8 cellular contexts compared by ENCODE assay signal in genomic region chr14:77616133-77616453, GRCh38. TPM values are rescaled to one million over a fixed set of nuclear protein-coding genes. Genes with fewer than 3 reads are reported as not detected.
A peak's percentile ranks its signal among the peaks of the same experiment; 100 is the strongest.
DNase-seq lines count a peak whose midpoint lies in the region; ATAC-seq, FAIRE-seq and TF ChIP-seq lines count a peak whose summit lies in the region.

No MANE protein-coding gene starts in this region.

- peaks cover 20% of the 10 kb centered on the region for H4K20me1 ChIP-seq in PC-3 (ENCODE audit: low read length)
- H4K20me1 ChIP-seq in endothelial cell of umbilical vein (replicated peaks; ENCODE audit: control insufficient read depth, extremely low read depth, insufficient read depth, low read length) = no peaks in the 10 kb centered on the region

- peaks cover 45% of the 10 kb centered on the region for H3K79me2 ChIP-seq in ACC112 (ENCODE audit: control insufficient read depth, insufficient read depth, low read length, unreplicated experiment)
- peaks cover 53% of the 10 kb centered on the region for H3K79me2 ChIP-seq in PC-3 (ENCODE audit: low read length)
- peaks cover 49% of the 10 kb centered on the region for H3K79me2 ChIP-seq in endothelial cell of umbilical vein (ENCODE audit: control insufficient read depth, insufficient read depth, low read length)

- CTCF ChIA-PET in PC-3 (lab: Charles Lee) (no interaction called here), endothelial cell of umbilical vein (lab: Charles Lee) (interaction anchor here (1.0 kb wide), 1 partner anchor 8 kb away, joined by 3 read pairs; no protein-coding TSS in a partner anchor)

- dilution Hi-C loops in endothelial cell of umbilical vein (cut with MboI; ENCODE audit: extremely low pct_ligation_motif_present, low sequenced_read_pairs) = no loop called here

- H3K36me3 ChIP-seq in ACC112 (ENCODE audit: insufficient read depth, low read length) = 0 out of 2 replicates have a peak, but pooled peaks cover 2% of the 10 kb centered on the region
- H3K36me3 ChIP-seq in PC-3 (ENCODE audit: low read depth, low read length) = no peaks in the 10 kb centered on the region
- no peaks in the 10 kb centered on the region for H3K36me3 ChIP-seq in endothelial cell of umbilical vein (ENCODE audit: control insufficient read depth in 2 of 2, extremely low read depth in 1 of 2, insufficient read depth in 2 of 2, low read length in 2 of 2)

- H3K4me3 ChIP-seq in ACC112 (ENCODE audit: low read depth, low read length) (peak overlapping the region; percentile 99), PC-3 (ENCODE audit: low read length) (peak overlapping the region; percentile 97), endothelial cell of umbilical vein (replicated peaks in 1 of 3; ENCODE audit: insufficient read depth in 1 of 3, low read depth in 1 of 3, low read length in 3 of 3) (peak overlapping the region; percentile 86 to 94 (median 90))

- H2AFZ ChIP-seq in ACC112 (ENCODE audit: low read length, unreplicated experiment) (peak overlapping the region; percentile 91), PC-3 (ENCODE audit: low read length) (peak overlapping the region; percentile 56; the same call in 1 of the 2 replicates), endothelial cell of umbilical vein (ENCODE audit: low read depth, low read length) (peak overlapping the region; percentile 81)

- H3K36me3 Mint-ChIP-seq in osteocyte (ENCODE audit: unreplicated experiment) = peaks cover 10% of the 10 kb centered on the region

- no peaks in the 10 kb centered on the region for H3K9me3 ChIP-seq in PC-3 (ENCODE audit: low read length)
- H3K9me3 ChIP-seq in endothelial cell of umbilical vein (replicated peaks; ENCODE audit: control insufficient read depth, insufficient read depth, low read length) = no peaks in the 10 kb centered on the region

- H3K27me3 ChIP-seq in ACC112 (ENCODE audit: insufficient read depth, low read length) (no peaks in the 10 kb centered on the region), PC-3 (ENCODE audit: low read length) (no peaks in the 10 kb centered on the region), endothelial cell of umbilical vein (ENCODE audit: control insufficient read depth in 2 of 2, insufficient read depth in 2 of 2, low read length in 2 of 2) (peaks cover 0 to 4% of the 10 kb centered on the region in 2 experiments)

- peaks cover 40% of the 10 kb centered on the region for H3K4me1 Mint-ChIP-seq in osteocyte (ENCODE audit: unreplicated experiment)

- H3K9ac ChIP-seq in PC-3 (ENCODE audit: low read length) (peak overlapping the region; percentile 85), endothelial cell of umbilical vein (replicated peaks; ENCODE audit: extremely low read depth, insufficient read depth, low read length) (peak overlapping the region; percentile 87)

- ATAC-seq in GM21367 (IDR thresholded peaks at IDR 0.05; ENCODE audit: unreplicated experiment) = peak; percentile 12
- peak; percentile 7 for ATAC-seq in PC-3

- POLR2A ChIA-PET in PC-3 (lab: Charles Lee; ENCODE audit: unreplicated experiment) = no interaction called here
- POLR2A ChIA-PET in endothelial cell of umbilical vein (lab: Charles Lee) = no interaction called here

- no peak overlapping the region; the same call in 1 of the 2 replicates for H3K27ac ChIP-seq in ACC112 (ENCODE audit: low read depth, low read length)
- peak overlapping the region; percentile 45 for H3K27ac ChIP-seq in PC-3 (ENCODE audit: low read length)
- peak overlapping the region; percentile 14 for H3K27ac ChIP-seq in endothelial cell of umbilical vein (ENCODE audit: insufficient read depth, low read depth, low read length)

- peak overlapping the region; percentile 92 for H3K4me3 Mint-ChIP-seq in osteocyte (ENCODE audit: unreplicated experiment)

- no peaks in the 10 kb centered on the region for H3K9me1 ChIP-seq in endothelial cell of umbilical vein (replicated peaks; ENCODE audit: control insufficient read depth, extremely low read depth, insufficient read depth, low read length)

- FAIRE-seq in endothelial cell of umbilical vein (lab: Jason Lieb, UNC) = no peak

- BruUV-seq in PC-3 (replicated peaks; lab: Mats Ljungman, UMichigan) = no TSS peak
- no TSS peak for BruUV-seq in endothelial cell of umbilical vein (replicated peaks; lab: Mats Ljungman, UMichigan)

- no peaks in the 10 kb centered on the region for H3F3A ChIP-seq in PC-3 (ENCODE audit: low read length, unreplicated experiment)

- no peak for DNase-seq in PC-3
- no peak for DNase-seq in endothelial cell of umbilical vein (ENCODE audit: low read depth, low spot score)
- peak; percentile 85 for DNase-seq in osteocyte (ENCODE audit: extremely low spot score, unreplicated experiment)
- DNase-seq in cerebellar cortex (ENCODE audit: low spot score) = no peak
- no peak for DNase-seq in SHP77 (lab: John Stamatoyannopoulos, UW)
- no peak for DNase-seq in central memory CD4-positive, alpha-beta T cell

- peak overlapping the region; percentile 70 for H3K27ac Mint-ChIP-seq in osteocyte (ENCODE audit: unreplicated experiment)

- no peaks in the 10 kb centered on the region for H3K27me3 Mint-ChIP-seq in osteocyte (ENCODE audit: unreplicated experiment)

- TF ChIP-seq CTCF in PC-3 (conservative IDR thresholded peaks at IDR 0.05; ENCODE audit: low read depth, low read length) = no peak
- no peak for TF ChIP-seq CTCF in endothelial cell of umbilical vein (IDR thresholded peaks at IDR 0.05; ENCODE audit: extremely low read depth in 1 of 2, insufficient read depth in 1 of 2, low read depth in 1 of 2, low read length in 2 of 2)
- TF ChIP-seq CTCF in osteocyte (IDR thresholded peaks at IDR 0.05) = no peak

- H3K4me1 ChIP-seq in ACC112 (ENCODE audit: control insufficient read depth, insufficient read depth, low read length, unreplicated experiment) (peaks cover 29% of the 10 kb centered on the region), PC-3 (ENCODE audit: insufficient read depth, low read length) (peaks cover 28% of the 10 kb centered on the region), endothelial cell of umbilical vein (ENCODE audit: control insufficient read depth, extremely low read depth, insufficient read depth, low read length) (peaks cover 25% of the 10 kb centered on the region)

- H3K9me3 Mint-ChIP-seq in osteocyte (ENCODE audit: unreplicated experiment) = no peaks in the 10 kb centered on the region

- H3K9me2 ChIP-seq in PC-3 (replicated peaks; ENCODE audit: low read length) = no peaks in the 10 kb centered on the region

- intact Hi-C loops in PC-3 (cut with micrococcal nuclease) = loop anchor here (5.0 kb wide), 1 partner anchor 159 kb away; the partner anchor contains the start of genes AHSA1 and VIPAS39
- intact Hi-C loops in endothelial cell of umbilical vein (cut with micrococcal nuclease) = loop anchor here (1.0 to 10.0 kb wide), 7 partner anchors 8 to 661 kb away; partner anchors contain the start of genes GSTZ1 and POMT2

- TF ChIP-seq POLR2A in endothelial cell of umbilical vein (IDR thresholded peaks at IDR 0.05; ENCODE audit: low read depth, low read length) = no peak

- H3K4me2 ChIP-seq in PC-3 (ENCODE audit: low read length) = peak overlapping the region; percentile 95
- H3K4me2 ChIP-seq in endothelial cell of umbilical vein (ENCODE audit: insufficient read depth, low read length) = peak overlapping the region; percentile 86

TF ChIP-seq in endothelial cell of umbilical vein, 7 proteins besides CTCF, POLR2A, EP300 and RAD21:
- TF ChIP-seq EZH2 (IDR thresholded peaks at IDR 0.05; ENCODE audit: borderline replicate concordance, low read depth, low read length, severe bottlenecking) (no peak), GATA2 (IDR thresholded peaks at IDR 0.05; ENCODE audit: insufficient read depth, insufficient read length, low read depth, low read length) (no peak), FOS (IDR thresholded peaks at IDR 0.05; ENCODE audit: borderline replicate concordance, insufficient read depth, low read length) (no peak), POLR2AphosphoS5 (IDR thresholded peaks at IDR 0.05; ENCODE audit: insufficient read depth, low read depth, low read length) (no peak), MYC (IDR thresholded peaks at IDR 0.05; ENCODE audit: low read depth, low read length) (no peak), MAX (IDR thresholded peaks at IDR 0.05; ENCODE audit: insufficient read depth, insufficient read length) (no peak), JUN (IDR thresholded peaks at IDR 0.05; ENCODE audit: borderline replicate concordance, insufficient read depth, insufficient read length, low read depth) (no peak)
TF ChIP-seq in endothelial cell of umbilical vein: peak in this region for 0.

RNA-seq across cellular contexts. Expression of gene SPTLC2, which starts 0.3 kb away (rescaled TPM):
- total RNA-seq in PC-3 (2014; rRNA removed) (25.6 and 27.6 TPM in 2 replicates), endothelial cell of umbilical vein (57.2 and 71.3 TPM in 2 replicates), osteocyte (28.1 and 31.3 TPM in 2 replicates)
- 13.3 and 19.1 TPM in 2 replicates for polyA plus RNA-seq in endothelial cell of umbilical vein
- polyA plus RNA-seq in endothelial cell of umbilical vein (2011; cell fraction: cytosol; rRNA removed) = 21.1 and 24.2 TPM in 2 replicates
- polyA plus RNA-seq in endothelial cell of umbilical vein (2011; cell fraction: nucleus; rRNA removed) = 20.1 and 28.5 TPM in 2 replicates
- polyA plus RNA-seq in endothelial cell of umbilical vein (2012) = 25.9 and 32.7 TPM in 2 replicates
- 57.7 and 96.5 TPM in 2 replicates for polyA minus RNA-seq in endothelial cell of umbilical vein
- polyA minus RNA-seq in endothelial cell of umbilical vein (2011; cell fraction: cytosol; rRNA and poly(A)+ RNA removed) = 11.7 TPM
- polyA minus RNA-seq in endothelial cell of umbilical vein (2011; cell fraction: nucleus; rRNA and poly(A)+ RNA removed) = 24.8 and 35.8 TPM in 2 replicates
